In the genomic region with DNA sequence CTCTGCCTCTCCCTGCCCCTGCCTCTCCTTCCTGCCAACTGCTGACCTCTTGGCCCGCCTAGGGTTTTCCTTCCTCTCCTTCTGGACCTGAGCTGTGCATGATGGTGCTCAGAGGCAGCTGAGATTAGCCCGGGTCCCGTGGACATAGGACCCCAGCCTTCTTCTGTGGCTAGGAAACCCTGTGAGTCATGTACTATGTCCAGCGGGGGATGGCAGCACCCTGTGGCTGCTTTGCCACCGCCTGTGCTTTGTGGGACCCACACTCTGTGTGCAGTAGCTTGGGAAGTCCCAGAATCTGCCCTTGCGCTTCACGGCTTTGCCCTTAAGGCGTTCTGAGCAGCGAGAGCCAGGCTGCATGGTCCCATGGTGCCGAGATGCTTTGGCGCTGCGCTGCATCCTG, we compare ENCODE assay signal across 20 cellular contexts.
DNase-seq lines count a peak whose midpoint lies in the region; ATAC-seq, FAIRE-seq and TF ChIP-seq lines count a peak whose summit lies in the region.
"Had no signal": no experiment of that assay in that cellular context is flagged by ENCODE, and none has a peak within 500 bp of the region (broad histone marks: within the 10 kb centered on the region; RNA-seq: fewer than 3 reads in every experiment).

No MANE protein-coding gene starts in this region.

- H3K9ac ChIP-seq in HepG2 (ENCODE audit: insufficient read depth, low read depth, low read length) = no peak overlapping the region

- H3K36me3 ChIP-seq in HepG2 (replicated peaks in 1 of 2; ENCODE audit: control insufficient read depth in 1 of 2, insufficient read depth in 2 of 2, low read length in 2 of 2) (no peaks in the 10 kb centered on the region), right lobe of liver (no peaks in the 10 kb centered on the region)
- H3K36me3 ChIP-seq: HAP-1, pancreas, suprapubic skin, uterus had no signal

- ATAC-seq in HepG2 = peak; percentile 20; the same call in 2 of the 3 replicates
- no peak for ATAC-seq in right lobe of liver
- ATAC-seq in SK-N-SH treated with all-trans-retinoic acid at 6 μM for 48 hours = peak; percentile 30

- TF ChIP-seq POLR2A in HepG2 (IDR thresholded peaks at IDR 0.05; ENCODE audit: insufficient read depth in 1 of 2, low read depth in 2 of 2, low read length in 2 of 2) (no peak), right lobe of liver (IDR thresholded peaks at IDR 0.05) (no peak)

- POLR2A ChIA-PET in HepG2 (lab: Yijun Ruan, JAX) = interaction anchor here (0.6 kb wide), 1 partner anchor 895 kb away, joined by 3 read pairs; no protein-coding TSS in a partner anchor

- no peaks in the 10 kb centered on the region for H3K9me3 ChIP-seq in HepG2 (ENCODE audit: low read length)
- no peaks in the 10 kb centered on the region for H3K9me3 ChIP-seq in right lobe of liver
- H3K9me3 ChIP-seq: HAP-1, pancreas, suprapubic skin, uterus had no signal

- no peak for FAIRE-seq in HepG2 (lab: Jason Lieb, UNC)
- no peak for FAIRE-seq in HTR-8/SVneo (lab: Jason Lieb, UNC)
- FAIRE-seq: pancreas, RCC 7860 had no signal

- intact Hi-C loops in HepG2 (cut with micrococcal nuclease; ENCODE audit: unreplicated experiment) (no loop called here), right lobe of liver (cut with DNase I) (no loop called here), posterior cingulate gyrus (cut with DNase I) (no loop called here)

- no peak overlapping the region for H3K4me2 ChIP-seq in HepG2 (ENCODE audit: low read depth, low read length)

- H4K20me1 ChIP-seq in HepG2 (ENCODE audit: insufficient read depth, low read length) = no peaks in the 10 kb centered on the region

- TF ChIP-seq RAD21 in HepG2 (CRISPR knock-in tag; IDR thresholded peaks at IDR 0.05) = no peak

- CTCF ChIA-PET in HepG2 (lab: Yijun Ruan, JAX; ENCODE audit: low intra/inter-chr PET ratio, low total read pairs) = no interaction called here

- no peak overlapping the region; a peak in 1 of 6 replicates for H3K4me3 ChIP-seq in HepG2 (replicated peaks in 1 of 3; ENCODE audit: insufficient read depth in 1 of 3, low read depth in 2 of 3, low read length in 3 of 3)
- no peak overlapping the region for H3K4me3 ChIP-seq in right lobe of liver
- H3K4me3 ChIP-seq: coronary artery, HAP-1, pancreas, suprapubic skin, uterus had no signal

- H3K27ac ChIP-seq in HepG2 (ENCODE audit: extremely low read length, insufficient read depth, low read length) (no peak overlapping the region), right lobe of liver (no peak overlapping the region)
- H3K27ac ChIP-seq: coronary artery, pancreas, suprapubic skin, uterus had no signal

- H3K27me3 ChIP-seq in HepG2 (ENCODE audit: control insufficient read depth in 1 of 2, insufficient read depth in 2 of 2, low read length in 2 of 2) (no peaks in the 10 kb centered on the region), right lobe of liver (no peaks in the 10 kb centered on the region)
- H3K27me3 ChIP-seq: pancreas, suprapubic skin, uterus had no signal

- no TSS peak for BruUV-seq in HepG2 (replicated peaks; lab: Mats Ljungman, UMichigan)

- DNase-seq in HepG2 (ENCODE audit: low spot score) = no peak
- DNase-seq in right lobe of liver = no peak
- DNase-seq in HTR-8/SVneo (ENCODE audit: insufficient read length, low spot score) = peak; percentile 57
- DNase-seq in NCI-H2029 treated with DMSO at 0.1 percent for 48 hours (lab: John Stamatoyannopoulos, UW) = no peak
- DNase-seq in germinal center (ENCODE audit: low spot score) = no peak
- DNase-seq in superior temporal gyrus (ENCODE audit: extremely low spot score) = no peak
- no peak for DNase-seq in posterior cingulate gyrus
- DNase-seq: ACHN, DMS79, glutamatergic neuron, naive B cell, NCI-H1694, NCI-H2227 treated with DMSO at 0.1 percent for 48 hours, uterus had no signal

- TF ChIP-seq CTCF in HepG2 (CRISPR knock-in tag; IDR thresholded peaks at IDR 0.05) = no peak
- TF ChIP-seq CTCF in right lobe of liver (IDR thresholded peaks at IDR 0.05) = no peak

- H3K4me1 ChIP-seq in HepG2 (ENCODE audit: insufficient read depth, low read length) = peaks cover 15% of the 10 kb centered on the region
- H3K4me1 ChIP-seq in right lobe of liver = peaks cover 0 to 9% (median 4%) of the 10 kb centered on the region in 4 donors
- H3K4me1 ChIP-seq: HAP-1, pancreas, suprapubic skin, uterus had no signal

- 66% methylated on average over 9 of the region's 12 CpGs for WGBS in HepG2 (ENCODE audit: low lambda C conversion rate)
- 80% methylated on average over 3 of the region's 12 CpGs for WGBS in right lobe of liver (ENCODE audit: insufficient coverage, low coverage, low lambda C conversion rate, missing lambda C conversion rate)

- TF ChIP-seq EP300 in HepG2 (IDR thresholded peaks at IDR 0.05; ENCODE audit: low read depth in 2 of 2, low read length in 2 of 2) = no peak
- no peak for TF ChIP-seq EP300 in HepG2 (CRISPR knock-in tag; IDR thresholded peaks at IDR 0.05; ENCODE audit: borderline replicate concordance)

- H3K79me2 ChIP-seq in HepG2 (ENCODE audit: insufficient read depth, low read length) = no peaks in the 10 kb centered on the region

- in situ Hi-C loops in HepG2 (cut with HindIII; ENCODE audit: extremely low pct_ligation_motif_present, low pct_unique_long_range_greater_than_20kb) = no loop called here

- H2AFZ ChIP-seq in HepG2 (ENCODE audit: low read length) = no peak overlapping the region

TF ChIP-seq in HepG2, 621 proteins besides CTCF, POLR2A, EP300 and RAD21 (continues in another document):
- TF ChIP-seq CREM (IDR thresholded peaks at IDR 0.05) (no peak), CREM (CRISPR knock-in tag; IDR thresholded peaks at IDR 0.05) (no peak), FOXA3 (CRISPR knock-in tag; IDR thresholded peaks at IDR 0.05) (no peak), ZNF280B (CRISPR knock-in tag; IDR thresholded peaks at IDR 0.05; ENCODE audit: borderline replicate concordance) (no peak), HDAC6 (IDR thresholded peaks at IDR 0.05; ENCODE audit: low read depth, low read length) (no peak), SP4 (CRISPR knock-in tag; IDR thresholded peaks at IDR 0.05) (no peak)
- TF ChIP-seq, protein P1, sequence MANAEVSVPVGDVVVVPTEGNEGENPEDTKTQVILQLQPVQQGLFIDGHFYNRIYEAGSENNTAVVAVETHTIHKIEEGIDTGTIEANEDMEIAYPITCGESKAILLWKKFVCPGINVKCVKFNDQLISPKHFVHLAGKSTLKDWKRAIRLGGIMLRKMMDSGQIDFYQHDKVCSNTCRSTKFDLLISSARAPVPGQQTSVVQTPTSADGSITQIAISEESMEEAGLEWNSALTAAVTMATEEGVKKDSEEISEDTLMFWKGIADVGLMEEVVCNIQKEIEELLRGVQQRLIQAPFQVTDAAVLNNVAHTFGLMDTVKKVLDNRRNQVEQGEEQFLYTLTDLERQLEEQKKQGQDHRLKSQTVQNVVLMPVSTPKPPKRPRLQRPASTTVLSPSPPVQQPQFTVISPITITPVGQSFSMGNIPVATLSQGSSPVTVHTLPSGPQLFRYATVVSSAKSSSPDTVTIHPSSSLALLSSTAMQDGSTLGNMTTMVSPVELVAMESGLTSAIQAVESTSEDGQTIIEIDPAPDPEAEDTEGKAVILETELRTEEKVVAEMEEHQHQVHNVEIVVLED (CRISPR knock-in tag; IDR thresholded peaks at IDR 0.05; ENCODE audit: borderline replicate concordance) = no peak

TF ChIP-seq in SK-N-SH treated with all-trans-retinoic acid at 6 μM for 48 hours, 23 proteins besides CTCF, POLR2A, EP300 and RAD21:
- TF ChIP-seq ARNTL (CRISPR knock-in tag; IDR thresholded peaks at IDR 0.05; ENCODE audit: borderline replicate concordance, low read depth) (no peak), ISL1 (CRISPR knock-in tag; IDR thresholded peaks at IDR 0.05) (no peak)

Comparison
In these comparisons a context has a peak if more than half of its experiments do, and no peak if none do; other contexts are left out.
1. ATAC-seq: peak in HepG2 (single experiment) and SK-N-SH treated with all-trans-retinoic acid at 6 μM for 48 hours (single experiment); none in right lobe of liver (0 of 4).